Comparison of ENCODE assay signal across 12 cellular contexts in genomic region chr12:79645235-79645630, GRCh38. TPM values are rescaled to one million over a fixed set of nuclear protein-coding genes. Genes with fewer than 3 reads are reported as not detected.
DNase-seq lines count a peak whose midpoint lies in the region; ATAC-seq lines count a peak whose summit lies in the region.
"Had no signal": no experiment of that assay in that cellular context is flagged by ENCODE, and none has a peak within 500 bp of the region (broad histone marks: within the 10 kb centered on the region; RNA-seq: fewer than 3 reads in every experiment).

No MANE protein-coding gene starts in this region.

- H3K4me3 ChIP-seq in trophoblast cell (ENCODE audit: low read depth, low read length): no peak overlapping the region

- no peaks in the 10 kb centered on the region for H3K79me1 ChIP-seq in trophoblast cell (ENCODE audit: low read length)

- H3K36me3 ChIP-seq in trophoblast cell (ENCODE audit: control insufficient read depth in 1 of 2, insufficient read depth in 2 of 2, low read length in 2 of 2): peaks cover 0 to 5% of the 10 kb centered on the region in 2 experiments

- H3K18ac ChIP-seq in trophoblast cell (ENCODE audit: low read length): no peak overlapping the region

- no peak overlapping the region for H3K4me3 Mint-ChIP-seq in activated CD4-positive, alpha-beta T cell treated with anti-CD3 and anti-CD28 coated beads, Interleukin-2, amount 10 ng/mL, durations not matched to agents 24 days and 14 days

- no peak overlapping the region for H4K8ac ChIP-seq in trophoblast cell (ENCODE audit: low read depth, low read length)

- H3K4ac ChIP-seq in trophoblast cell (ENCODE audit: low read depth, low read length): peak overlapping the region; percentile 33

- H3K9ac ChIP-seq in trophoblast cell (ENCODE audit: low read length): no peak overlapping the region

- H3K27ac ChIP-seq in trophoblast cell (ENCODE audit: low read depth, low read length): no peak overlapping the region
- H3K27ac ChIP-seq: 22Rv1 had no signal

- no peak overlapping the region for H3K27ac Mint-ChIP-seq in activated CD4-positive, alpha-beta T cell treated with anti-CD3 and anti-CD28 coated beads, Interleukin-2, amount 10 ng/mL, durations not matched to agents 24 days and 14 days
- H3K27ac Mint-ChIP-seq in activated naive CD4-positive, alpha-beta T cell treated with anti-CD3 and anti-CD28 coated beads, Interleukin-2, amount 50 U/mL, for 72 hours: no peak overlapping the region

- H3K4me2 ChIP-seq in trophoblast cell (ENCODE audit: low read length): no peak overlapping the region

- no peak overlapping the region for H2BK120ac ChIP-seq in trophoblast cell (ENCODE audit: insufficient read depth, low read length, poor library complexity)

- no peak overlapping the region for H2AFZ ChIP-seq in trophoblast cell (ENCODE audit: insufficient read depth, low read length, poor library complexity)

- no peak overlapping the region for H4K12ac ChIP-seq in trophoblast cell (ENCODE audit: low read depth, low read length)

- no peak overlapping the region for H2AK5ac ChIP-seq in trophoblast cell (ENCODE audit: low read length)

- DNase-seq in DMS53 (lab: John Stamatoyannopoulos, UW) (peak; percentile 34), DMS53 treated with DMSO at 0.1 percent for 48 hours (lab: John Stamatoyannopoulos, UW; ENCODE audit: unreplicated experiment) (no peak), trophoblast cell (no peak), HUDEP-2 (lab: John Stamatoyannopoulos, UW; ENCODE audit: unreplicated experiment in 76 of 76) (no peak)
- DNase-seq in activated CD4-positive, alpha-beta T cell treated with anti-CD3 and anti-CD28 coated beads, Interleukin-2, amount 10 ng/mL, durations not matched to agents 24 days and 14 days: no peak
- DNase-seq in activated naive CD4-positive, alpha-beta T cell treated with anti-CD3 and anti-CD28 coated beads, Interleukin-2, amount 50 U/mL, for 72 hours (ENCODE audit: low spot score in 2 of 2): no peak
- DNase-seq: NCI-H1105 treated with DMSO at 0.1 percent for 48 hours, T-helper 2 cell had no signal

- no peaks in the 10 kb centered on the region for H3K4me1 Mint-ChIP-seq in activated CD4-positive, alpha-beta T cell treated with anti-CD3 and anti-CD28 coated beads, Interleukin-2, amount 10 ng/mL, durations not matched to agents 24 days and 14 days

- no peak overlapping the region for H3K14ac ChIP-seq in trophoblast cell (ENCODE audit: low read length)

- no peaks in the 10 kb centered on the region for H3K27me3 ChIP-seq in trophoblast cell (ENCODE audit: insufficient read depth, low read length)

- no peaks in the 10 kb centered on the region for H3K9me3 Mint-ChIP-seq in activated CD4-positive, alpha-beta T cell treated with anti-CD3 and anti-CD28 coated beads, Interleukin-2, amount 10 ng/mL, durations not matched to agents 24 days and 14 days
- H3K9me3 Mint-ChIP-seq in activated naive CD4-positive, alpha-beta T cell treated with anti-CD3 and anti-CD28 coated beads, Interleukin-2, amount 50 U/mL, for 72 hours: no peaks in the 10 kb centered on the region

- peaks cover 7% of the 10 kb centered on the region for H3K79me2 ChIP-seq in trophoblast cell (ENCODE audit: control insufficient read depth, insufficient read depth, low read length, poor library complexity)

- H2BK5ac ChIP-seq in trophoblast cell (ENCODE audit: low read depth, low read length, poor library complexity): no peak overlapping the region

- no peak overlapping the region for H4K91ac ChIP-seq in trophoblast cell (ENCODE audit: low read depth, low read length)

- ATAC-seq in HG02759 (IDR thresholded peaks at IDR 0.05; ENCODE audit: unreplicated experiment) (peak; percentile 99), HG03442 (IDR thresholded peaks at IDR 0.05; ENCODE audit: unreplicated experiment) (peak; percentile 92)
- ATAC-seq in activated naive CD4-positive, alpha-beta T cell treated with anti-CD3 and anti-CD28 coated beads, Interleukin-2, amount 50 U/mL, for 72 hours: no peak
- ATAC-seq: sciatic nerve had no signal

- no peaks in the 10 kb centered on the region for H3K4me1 ChIP-seq in trophoblast cell (ENCODE audit: control insufficient read depth in 1 of 2, insufficient read depth in 2 of 2, low read length in 2 of 2)

- H3K9me3 ChIP-seq in trophoblast cell (ENCODE audit: insufficient read depth, low read depth, low read length): no peaks in the 10 kb centered on the region

- H2BK12ac ChIP-seq in trophoblast cell (ENCODE audit: low read length): no peak overlapping the region

- H3K36me3 Mint-ChIP-seq in activated CD4-positive, alpha-beta T cell treated with anti-CD3 and anti-CD28 coated beads, Interleukin-2, amount 10 ng/mL, durations not matched to agents 24 days and 14 days (ENCODE audit: low read depth): no peaks in the 10 kb centered on the region
- H3K36me3 Mint-ChIP-seq in activated naive CD4-positive, alpha-beta T cell treated with anti-CD3 and anti-CD28 coated beads, Interleukin-2, amount 50 U/mL, for 72 hours: no peaks in the 10 kb centered on the region

- H3K27me3 Mint-ChIP-seq in activated CD4-positive, alpha-beta T cell treated with anti-CD3 and anti-CD28 coated beads, Interleukin-2, amount 10 ng/mL, durations not matched to agents 24 days and 14 days: peaks cover 1% of the 10 kb centered on the region

- intact Hi-C loops in activated CD4-positive, alpha-beta T cell treated with anti-CD3 and anti-CD28 coated beads, Interleukin-2, amount 10 ng/mL, durations not matched to agents 24 days and 14 days (cut with micrococcal nuclease): no loop called here

- H3K23ac ChIP-seq in trophoblast cell (ENCODE audit: low read length): no peak overlapping the region

RNA-seq across cellular contexts. Expression of gene PAWR, which starts 45.5 kb away (rescaled TPM):
- polyA plus RNA-seq in trophoblast cell (2013): 63.9 and 76.7 TPM in 2 replicates
- 7.1 and 7.5 TPM in 2 replicates for total RNA-seq in activated CD4-positive, alpha-beta T cell treated with anti-CD3 and anti-CD28 coated beads, Interleukin-2, amount 10 ng/mL, durations not matched to agents 24 days and 14 days
- total RNA-seq in activated naive CD4-positive, alpha-beta T cell treated with anti-CD3 and anti-CD28 coated beads, Interleukin-2, amount 50 U/mL, for 72 hours: 10 to 100 TPM in 1 of 2 donors, 1 to 10 TPM in 1; 8.4 to 12.0 TPM

Comparison
In these comparisons a context has a peak if more than half of its experiments do, and no peak if none do; other contexts are left out.
1. ATAC-seq: peak in HG02759 (single experiment) and HG03442 (single experiment); none in activated naive CD4-positive, alpha-beta T cell treated with anti-CD3 and anti-CD28 coated beads, Interleukin-2, amount 50 U/mL, for 72 hours (0 of 2).